3 cellular contexts compared by ENCODE assay signal in the genomic region with DNA sequence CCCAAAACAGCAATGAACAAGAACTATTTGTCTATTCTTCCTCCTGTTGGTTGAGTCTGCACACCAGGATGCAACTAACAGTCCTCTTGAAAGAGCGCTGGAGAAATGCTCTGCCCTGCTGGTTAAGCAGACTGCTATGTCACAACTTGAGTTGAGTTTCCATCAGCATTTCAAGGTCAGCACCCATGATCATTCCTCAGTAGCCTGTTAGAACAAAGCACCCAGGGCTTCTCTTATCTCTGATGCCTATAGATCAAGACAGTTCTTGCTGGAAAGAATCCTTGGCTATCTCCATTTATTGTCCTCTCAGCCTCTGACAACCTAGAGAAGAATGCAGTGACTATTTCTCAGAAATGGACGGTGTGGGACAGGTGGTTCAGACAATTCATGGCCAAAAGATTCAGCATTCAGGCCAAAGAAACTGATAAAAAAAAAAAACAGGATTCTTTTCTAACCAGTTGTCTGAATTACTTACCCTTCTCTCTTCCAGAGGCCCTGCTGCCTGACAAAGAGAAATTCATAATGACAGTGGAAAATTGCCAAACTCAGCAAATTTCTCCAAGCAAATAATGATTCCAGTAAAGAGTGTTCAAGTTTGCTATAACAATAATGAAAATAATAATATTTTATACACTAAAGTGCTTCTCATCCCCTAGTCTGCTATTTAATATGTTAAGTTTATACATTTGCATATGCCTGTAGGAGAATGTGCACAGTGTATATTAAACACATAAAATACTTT.
TF ChIP-seq lines count a peak whose summit lies in the region.

No MANE protein-coding gene starts in this region.

TF ChIP-seq in A549, 52 proteins besides CTCF, POLR2A, EP300 and RAD21:
- TF ChIP-seq HOXA7 (CRISPR knock-in tag; IDR thresholded peaks at IDR 0.05): no peak
- peak; percentile 74 for TF ChIP-seq MAFK (IDR thresholded peaks at IDR 0.05; ENCODE audit: partially characterized antibody)
- no peak for TF ChIP-seq JUN (IDR thresholded peaks at IDR 0.05)
- TF ChIP-seq NFE2L2 (conservative IDR thresholded peaks at IDR 0.05; ENCODE audit: low read length): no peak
- TF ChIP-seq HEYL (CRISPR knock-in tag; IDR thresholded peaks at IDR 0.05): no peak

TF ChIP-seq in HCT116, 20 proteins besides CTCF, POLR2A, EP300 and RAD21:
- no peak for TF ChIP-seq ZFX (IDR thresholded peaks at IDR 0.05)
- no peak for TF ChIP-seq FOSL1 (IDR thresholded peaks at IDR 0.05; ENCODE audit: low read depth)
- no peak for TF ChIP-seq SIN3A (IDR thresholded peaks at IDR 0.05; ENCODE audit: low read depth)
- TF ChIP-seq, protein P1, sequence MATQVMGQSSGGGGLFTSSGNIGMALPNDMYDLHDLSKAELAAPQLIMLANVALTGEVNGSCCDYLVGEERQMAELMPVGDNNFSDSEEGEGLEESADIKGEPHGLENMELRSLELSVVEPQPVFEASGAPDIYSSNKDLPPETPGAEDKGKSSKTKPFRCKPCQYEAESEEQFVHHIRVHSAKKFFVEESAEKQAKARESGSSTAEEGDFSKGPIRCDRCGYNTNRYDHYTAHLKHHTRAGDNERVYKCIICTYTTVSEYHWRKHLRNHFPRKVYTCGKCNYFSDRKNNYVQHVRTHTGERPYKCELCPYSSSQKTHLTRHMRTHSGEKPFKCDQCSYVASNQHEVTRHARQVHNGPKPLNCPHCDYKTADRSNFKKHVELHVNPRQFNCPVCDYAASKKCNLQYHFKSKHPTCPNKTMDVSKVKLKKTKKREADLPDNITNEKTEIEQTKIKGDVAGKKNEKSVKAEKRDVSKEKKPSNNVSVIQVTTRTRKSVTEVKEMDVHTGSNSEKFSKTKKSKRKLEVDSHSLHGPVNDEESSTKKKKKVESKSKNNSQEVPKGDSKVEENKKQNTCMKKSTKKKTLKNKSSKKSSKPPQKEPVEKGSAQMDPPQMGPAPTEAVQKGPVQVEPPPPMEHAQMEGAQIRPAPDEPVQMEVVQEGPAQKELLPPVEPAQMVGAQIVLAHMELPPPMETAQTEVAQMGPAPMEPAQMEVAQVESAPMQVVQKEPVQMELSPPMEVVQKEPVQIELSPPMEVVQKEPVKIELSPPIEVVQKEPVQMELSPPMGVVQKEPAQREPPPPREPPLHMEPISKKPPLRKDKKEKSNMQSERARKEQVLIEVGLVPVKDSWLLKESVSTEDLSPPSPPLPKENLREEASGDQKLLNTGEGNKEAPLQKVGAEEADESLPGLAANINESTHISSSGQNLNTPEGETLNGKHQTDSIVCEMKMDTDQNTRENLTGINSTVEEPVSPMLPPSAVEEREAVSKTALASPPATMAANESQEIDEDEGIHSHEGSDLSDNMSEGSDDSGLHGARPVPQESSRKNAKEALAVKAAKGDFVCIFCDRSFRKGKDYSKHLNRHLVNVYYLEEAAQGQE (IDR thresholded peaks at IDR 0.05; ENCODE audit: low read depth): no peak
- TF ChIP-seq EGR1 (IDR thresholded peaks at IDR 0.05; ENCODE audit: low read depth): no peak
- no peak for TF ChIP-seq ELF1 (IDR thresholded peaks at IDR 0.05; ENCODE audit: borderline replicate concordance, low read depth)
- no peak for TF ChIP-seq ATF3 (IDR thresholded peaks at IDR 0.05)

TF ChIP-seq in K562, 482 proteins besides CTCF, POLR2A, EP300 and RAD21:
- TF ChIP-seq ZNF316 (IDR thresholded peaks at IDR 0.05) (peak; percentile 12; the same call in 1 of the 2 replicates), U2AF2 (optimal IDR thresholded peaks at IDR 0.05; ENCODE audit: low read depth, low read length) (no peak)
TF ChIP-seq in K562: peak in this region for 1.
